In genomic region chr20:47574616-47575401, GRCh38 we compare ENCODE assay signal across 8 cellular contexts.
DNase-seq lines count a peak whose midpoint lies in the region; ATAC-seq, FAIRE-seq and TF ChIP-seq lines count a peak whose summit lies in the region.

No MANE protein-coding gene starts in this region.

- POLR2A ChIA-PET in activated CD4-positive, alpha-beta T cell treated with anti-CD3 and anti-CD28 coated beads for 36 hours (lab: Charles Lee): interaction anchor here (0.9 kb wide), 1 partner anchor 39 kb away, joined by 3 read pairs; no protein-coding TSS in a partner anchor

- no peaks in the 10 kb centered on the region for H3K27me3 Mint-ChIP-seq in activated CD4-positive, alpha-beta T cell treated with anti-CD3 and anti-CD28 coated beads for 36 hours
- no peaks in the 10 kb centered on the region for H3K27me3 Mint-ChIP-seq in activated T-helper 17 cell treated with anti-CD3 and anti-CD28 coated beads, Interleukin-2, amount 50 U/mL, for 72 hours

- intact Hi-C loops in activated CD4-positive, alpha-beta T cell treated with anti-CD3 and anti-CD28 coated beads for 36 hours (cut with DNase I, micrococcal nuclease): no loop called here

- peaks cover 71% of the 10 kb centered on the region for H3K4me1 Mint-ChIP-seq in activated CD4-positive, alpha-beta T cell treated with anti-CD3 and anti-CD28 coated beads for 36 hours
- peaks cover 54% of the 10 kb centered on the region for H3K4me1 Mint-ChIP-seq in activated T-helper 17 cell treated with anti-CD3 and anti-CD28 coated beads, Interleukin-2, amount 50 U/mL, for 72 hours

- no peak for FAIRE-seq in GM12892 (lab: Jason Lieb, UNC)

- H3K4me3 Mint-ChIP-seq in activated CD4-positive, alpha-beta T cell treated with anti-CD3 and anti-CD28 coated beads for 36 hours: no peak overlapping the region
- no peak overlapping the region for H3K4me3 Mint-ChIP-seq in activated T-helper 17 cell treated with anti-CD3 and anti-CD28 coated beads, Interleukin-2, amount 50 U/mL, for 72 hours

- DNase-seq in activated CD4-positive, alpha-beta T cell treated with anti-CD3 and anti-CD28 coated beads for 36 hours: no peak
- no peak for DNase-seq in activated CD4-positive, alpha-beta T cell treated with anti-CD3 and anti-CD28 coated beads, Interleukin-2, amount 50 U/mL, for 1 hour
- peak; percentile 82 for DNase-seq in NCI-H69 (lab: John Stamatoyannopoulos, UW)
- peak; percentile 15 to 68 for DNase-seq in dermis microvascular lymphatic vessel endothelial cell (ENCODE audit: low read depth in 2 of 2)
- DNase-seq in superior temporal gyrus (ENCODE audit: extremely low spot score): peak; percentile 59
- DNase-seq in GM12892 (ENCODE audit: insufficient read length): no peak

- peaks cover 40% of the 10 kb centered on the region for H3K36me3 Mint-ChIP-seq in activated CD4-positive, alpha-beta T cell treated with anti-CD3 and anti-CD28 coated beads for 36 hours (ENCODE audit: low read depth)
- H3K36me3 Mint-ChIP-seq in activated T-helper 17 cell treated with anti-CD3 and anti-CD28 coated beads, Interleukin-2, amount 50 U/mL, for 72 hours (ENCODE audit: low read depth): peaks cover 41% of the 10 kb centered on the region

- H3K9me3 Mint-ChIP-seq in activated CD4-positive, alpha-beta T cell treated with anti-CD3 and anti-CD28 coated beads for 36 hours (ENCODE audit: low read depth): peaks cover 3% of the 10 kb centered on the region
- H3K9me3 Mint-ChIP-seq in activated T-helper 17 cell treated with anti-CD3 and anti-CD28 coated beads, Interleukin-2, amount 50 U/mL, for 72 hours: peaks cover 4% of the 10 kb centered on the region

- H3K27ac Mint-ChIP-seq in activated CD4-positive, alpha-beta T cell treated with anti-CD3 and anti-CD28 coated beads for 36 hours: no peak overlapping the region
- H3K27ac Mint-ChIP-seq in activated T-helper 17 cell treated with anti-CD3 and anti-CD28 coated beads, Interleukin-2, amount 50 U/mL, for 72 hours: no peak overlapping the region

- peak; percentile 33 for ATAC-seq in activated CD4-positive, alpha-beta T cell treated with anti-CD3 and anti-CD28 coated beads for 36 hours
- ATAC-seq in activated T-helper 17 cell treated with anti-CD3 and anti-CD28 coated beads, Interleukin-2, amount 50 U/mL, for 72 hours (replicated peaks): no peak
- no peak for ATAC-seq in GM21528 (IDR thresholded peaks at IDR 0.05; ENCODE audit: low FRiP score, unreplicated experiment)

- no peak for TF ChIP-seq POLR2A in GM12892 (IDR thresholded peaks at IDR 0.05; ENCODE audit: low read depth, low read length)

- CTCF ChIA-PET in activated CD4-positive, alpha-beta T cell treated with anti-CD3 and anti-CD28 coated beads for 36 hours (lab: Charles Lee): interaction anchor here (0.6 to 1.3 kb wide), 3 partner anchors 9 to 706 kb away, joined by 3 to 5 read pairs (median 4); no protein-coding TSS in a partner anchor

Comparison
In these comparisons a context has a peak if more than half of its experiments do, and no peak if none do; other contexts are left out.
1. DNase-seq: peak in NCI-H69 (single experiment), dermis microvascular lymphatic vessel endothelial cell (2 of 2) and superior temporal gyrus (single experiment); none in activated CD4-positive, alpha-beta T cell treated with anti-CD3 and anti-CD28 coated beads for 36 hours (single experiment), activated CD4-positive, alpha-beta T cell treated with anti-CD3 and anti-CD28 coated beads, Interleukin-2, amount 50 U/mL, for 1 hour (single experiment) and GM12892 (single experiment).